Comparison of ENCODE assay signal across 1 cellular context in genomic region chr16:89971495-89972243, GRCh38.
TF ChIP-seq lines count a peak whose summit lies in the region.

No MANE protein-coding gene starts in this region.

TF ChIP-seq in HepG2, 621 proteins besides CTCF, POLR2A, EP300 and RAD21 (continued from another document and continues in another):
- TF ChIP-seq, protein P1, sequence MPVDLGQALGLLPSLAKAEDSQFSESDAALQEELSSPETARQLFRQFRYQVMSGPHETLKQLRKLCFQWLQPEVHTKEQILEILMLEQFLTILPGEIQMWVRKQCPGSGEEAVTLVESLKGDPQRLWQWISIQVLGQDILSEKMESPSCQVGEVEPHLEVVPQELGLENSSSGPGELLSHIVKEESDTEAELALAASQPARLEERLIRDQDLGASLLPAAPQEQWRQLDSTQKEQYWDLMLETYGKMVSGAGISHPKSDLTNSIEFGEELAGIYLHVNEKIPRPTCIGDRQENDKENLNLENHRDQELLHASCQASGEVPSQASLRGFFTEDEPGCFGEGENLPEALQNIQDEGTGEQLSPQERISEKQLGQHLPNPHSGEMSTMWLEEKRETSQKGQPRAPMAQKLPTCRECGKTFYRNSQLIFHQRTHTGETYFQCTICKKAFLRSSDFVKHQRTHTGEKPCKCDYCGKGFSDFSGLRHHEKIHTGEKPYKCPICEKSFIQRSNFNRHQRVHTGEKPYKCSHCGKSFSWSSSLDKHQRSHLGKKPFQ (CRISPR knock-in tag; IDR thresholded peaks at IDR 0.05; ENCODE audit: insufficient replicate concordance), result no peak
- TF ChIP-seq ZNF441 (CRISPR knock-in tag; IDR thresholded peaks at IDR 0.05; ENCODE audit: borderline replicate concordance) (peak; percentile 31), ZMAT5 (CRISPR knock-in tag; IDR thresholded peaks at IDR 0.05; ENCODE audit: borderline replicate concordance, low read depth) (no peak), TFDP2 (CRISPR knock-in tag; IDR thresholded peaks at IDR 0.05) (no peak), PCBP2 (optimal IDR thresholded peaks at IDR 0.05; ENCODE audit: low read depth, low read length, poor library complexity, severe bottlenecking) (no peak), POLR2AphosphoS2 (IDR thresholded peaks at IDR 0.05; ENCODE audit: low read depth, low read length) (no peak), SIX4 (CRISPR knock-in tag; IDR thresholded peaks at IDR 0.05) (no peak), CENPT (CRISPR knock-in tag; IDR thresholded peaks at IDR 0.05; ENCODE audit: low read depth) (0 out of 2 replicates have a peak, but pooled peaks have one; percentile 22), EZH2 (conservative IDR thresholded peaks at IDR 0.05; ENCODE audit: low read depth, low read length) (no peak), ZFY (CRISPR knock-in tag; IDR thresholded peaks at IDR 0.05) (no peak), ZBTB42 (CRISPR knock-in tag; IDR thresholded peaks at IDR 0.05) (no peak), ZNF646 (CRISPR knock-in tag; IDR thresholded peaks at IDR 0.05) (no peak), LCORL (IDR thresholded peaks at IDR 0.05) (no peak), LCORL (CRISPR knock-in tag; IDR thresholded peaks at IDR 0.05) (peak; percentile 30; the same call in 1 of the 2 replicates), DPF2 (CRISPR knock-in tag; IDR thresholded peaks at IDR 0.05; ENCODE audit: borderline replicate concordance, low read depth) (no peak), MED1 (CRISPR knock-in tag; IDR thresholded peaks at IDR 0.05) (no peak), KDM4B (CRISPR knock-in tag; IDR thresholded peaks at IDR 0.05) (no peak), KDM6A (CRISPR knock-in tag; IDR thresholded peaks at IDR 0.05; ENCODE audit: low read depth) (no peak; the same call in 1 of the 2 replicates), TRIM22 (IDR thresholded peaks at IDR 0.05) (no peak), ZNF577 (CRISPR knock-in tag; IDR thresholded peaks at IDR 0.05; ENCODE audit: borderline replicate concordance, low read depth) (no peak), ZNF335 (CRISPR knock-in tag; IDR thresholded peaks at IDR 0.05) (no peak), ZNF777 (CRISPR knock-in tag; IDR thresholded peaks at IDR 0.05) (no peak), TCF12 (IDR thresholded peaks at IDR 0.05) (no peak), TCF12 (CRISPR knock-in tag; IDR thresholded peaks at IDR 0.05) (no peak; the same call in 1 of the 2 replicates), PATZ1 (CRISPR knock-in tag; IDR thresholded peaks at IDR 0.05) (no peak), ZNF747 (CRISPR knock-in tag; IDR thresholded peaks at IDR 0.05; ENCODE audit: borderline replicate concordance) (no peak), NFKBIZ (CRISPR knock-in tag; IDR thresholded peaks at IDR 0.05) (0 out of 2 replicates have a peak, but pooled peaks have one; percentile 30), PLRG1 (conservative IDR thresholded peaks at IDR 0.05) (no peak), PTBP1 (IDR thresholded peaks at IDR 0.05; ENCODE audit: low read depth, low read length, poor library complexity, severe bottlenecking) (no peak), NPAS2 (CRISPR knock-in tag; IDR thresholded peaks at IDR 0.05; ENCODE audit: borderline replicate concordance) (no peak), ZNF160 (CRISPR knock-in tag; IDR thresholded peaks at IDR 0.05) (no peak; the same call in 1 of the 2 replicates), KLF11 (CRISPR knock-in tag; IDR thresholded peaks at IDR 0.05) (no peak), NBN (conservative IDR thresholded peaks at IDR 0.05) (no peak), ZNF790 (CRISPR knock-in tag; IDR thresholded peaks at IDR 0.05; ENCODE audit: borderline replicate concordance) (no peak)
- TF ChIP-seq, protein P2, sequence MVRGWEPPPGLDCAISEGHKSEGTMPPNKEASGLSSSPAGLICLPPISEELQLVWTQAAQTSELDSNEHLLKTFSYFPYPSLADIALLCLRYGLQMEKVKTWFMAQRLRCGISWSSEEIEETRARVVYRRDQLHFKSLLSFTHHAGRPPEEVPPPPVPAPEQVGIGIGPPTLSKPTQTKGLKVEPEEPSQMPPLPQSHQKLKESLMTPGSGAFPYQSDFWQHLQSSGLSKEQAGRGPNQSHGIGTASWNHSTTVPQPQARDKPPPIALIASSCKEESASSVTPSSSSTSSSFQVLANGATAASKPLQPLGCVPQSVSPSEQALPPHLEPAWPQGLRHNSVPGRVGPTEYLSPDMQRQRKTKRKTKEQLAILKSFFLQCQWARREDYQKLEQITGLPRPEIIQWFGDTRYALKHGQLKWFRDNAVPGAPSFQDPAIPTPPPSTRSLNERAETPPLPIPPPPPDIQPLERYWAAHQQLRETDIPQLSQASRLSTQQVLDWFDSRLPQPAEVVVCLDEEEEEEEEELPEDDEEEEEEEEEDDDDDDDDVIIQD (CRISPR knock-in tag; IDR thresholded peaks at IDR 0.05; ENCODE audit: low read depth), result peak; percentile 12; the same call in 1 of the 2 replicates
- TF ChIP-seq, protein P3, sequence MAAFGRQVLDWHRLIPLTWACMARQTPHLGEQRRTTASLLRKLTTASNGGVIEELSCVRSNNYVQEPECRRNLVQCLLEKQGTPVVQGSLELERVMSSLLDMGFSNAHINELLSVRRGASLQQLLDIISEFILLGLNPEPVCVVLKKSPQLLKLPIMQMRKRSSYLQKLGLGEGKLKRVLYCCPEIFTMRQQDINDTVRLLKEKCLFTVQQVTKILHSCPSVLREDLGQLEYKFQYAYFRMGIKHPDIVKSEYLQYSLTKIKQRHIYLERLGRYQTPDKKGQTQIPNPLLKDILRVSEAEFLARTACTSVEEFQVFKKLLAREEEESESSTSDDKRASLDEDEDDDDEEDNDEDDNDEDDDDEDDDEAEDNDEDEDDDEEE (CRISPR knock-in tag; IDR thresholded peaks at IDR 0.05), result no peak
- TF ChIP-seq, protein P4, sequence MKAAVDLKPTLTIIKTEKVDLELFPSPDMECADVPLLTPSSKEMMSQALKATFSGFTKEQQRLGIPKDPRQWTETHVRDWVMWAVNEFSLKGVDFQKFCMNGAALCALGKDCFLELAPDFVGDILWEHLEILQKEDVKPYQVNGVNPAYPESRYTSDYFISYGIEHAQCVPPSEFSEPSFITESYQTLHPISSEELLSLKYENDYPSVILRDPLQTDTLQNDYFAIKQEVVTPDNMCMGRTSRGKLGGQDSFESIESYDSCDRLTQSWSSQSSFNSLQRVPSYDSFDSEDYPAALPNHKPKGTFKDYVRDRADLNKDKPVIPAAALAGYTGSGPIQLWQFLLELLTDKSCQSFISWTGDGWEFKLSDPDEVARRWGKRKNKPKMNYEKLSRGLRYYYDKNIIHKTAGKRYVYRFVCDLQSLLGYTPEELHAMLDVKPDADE (CRISPR knock-in tag; IDR thresholded peaks at IDR 0.05), result no peak
- TF ChIP-seq, protein P5, sequence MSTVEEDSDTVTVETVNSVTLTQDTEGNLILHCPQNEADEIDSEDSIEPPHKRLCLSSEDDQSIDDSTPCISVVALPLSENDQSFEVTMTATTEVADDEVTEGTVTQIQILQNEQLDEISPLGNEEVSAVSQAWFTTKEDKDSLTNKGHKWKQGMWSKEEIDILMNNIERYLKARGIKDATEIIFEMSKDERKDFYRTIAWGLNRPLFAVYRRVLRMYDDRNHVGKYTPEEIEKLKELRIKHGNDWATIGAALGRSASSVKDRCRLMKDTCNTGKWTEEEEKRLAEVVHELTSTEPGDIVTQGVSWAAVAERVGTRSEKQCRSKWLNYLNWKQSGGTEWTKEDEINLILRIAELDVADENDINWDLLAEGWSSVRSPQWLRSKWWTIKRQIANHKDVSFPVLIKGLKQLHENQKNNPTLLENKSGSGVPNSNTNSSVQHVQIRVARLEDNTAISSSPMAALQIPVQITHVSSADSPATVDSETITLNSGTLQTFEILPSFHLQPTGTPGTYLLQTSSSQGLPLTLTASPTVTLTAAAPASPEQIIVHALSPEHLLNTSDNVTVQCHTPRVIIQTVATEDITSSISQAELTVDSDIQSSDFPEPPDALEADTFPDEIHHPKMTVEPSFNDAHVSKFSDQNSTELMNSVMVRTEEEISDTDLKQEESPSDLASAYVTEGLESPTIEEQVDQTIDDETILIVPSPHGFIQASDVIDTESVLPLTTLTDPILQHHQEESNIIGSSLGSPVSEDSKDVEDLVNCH (CRISPR knock-in tag; IDR thresholded peaks at IDR 0.05), result no peak; the same call in 1 of the 2 replicates
- TF ChIP-seq, protein P6, sequence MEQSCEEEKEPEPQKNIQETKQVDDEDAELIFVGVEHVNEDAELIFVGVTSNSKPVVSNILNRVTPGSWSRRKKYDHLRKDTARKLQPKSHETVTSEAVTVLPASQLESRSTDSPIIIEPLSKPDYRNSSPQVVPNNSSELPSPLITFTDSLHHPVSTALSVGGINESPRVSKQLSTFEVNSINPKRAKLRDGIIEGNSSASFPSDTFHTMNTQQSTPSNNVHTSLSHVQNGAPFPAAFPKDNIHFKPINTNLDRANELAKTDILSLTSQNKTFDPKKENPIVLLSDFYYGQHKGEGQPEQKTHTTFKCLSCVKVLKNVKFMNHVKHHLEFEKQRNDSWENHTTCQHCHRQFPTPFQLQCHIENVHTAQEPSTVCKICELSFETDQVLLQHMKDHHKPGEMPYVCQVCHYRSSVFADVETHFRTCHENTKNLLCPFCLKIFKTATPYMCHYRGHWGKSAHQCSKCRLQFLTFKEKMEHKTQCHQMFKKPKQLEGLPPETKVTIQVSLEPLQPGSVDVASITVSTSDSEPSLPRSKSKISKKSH (CRISPR knock-in tag; IDR thresholded peaks at IDR 0.05; ENCODE audit: borderline replicate concordance), result no peak
